In the genomic region with DNA sequence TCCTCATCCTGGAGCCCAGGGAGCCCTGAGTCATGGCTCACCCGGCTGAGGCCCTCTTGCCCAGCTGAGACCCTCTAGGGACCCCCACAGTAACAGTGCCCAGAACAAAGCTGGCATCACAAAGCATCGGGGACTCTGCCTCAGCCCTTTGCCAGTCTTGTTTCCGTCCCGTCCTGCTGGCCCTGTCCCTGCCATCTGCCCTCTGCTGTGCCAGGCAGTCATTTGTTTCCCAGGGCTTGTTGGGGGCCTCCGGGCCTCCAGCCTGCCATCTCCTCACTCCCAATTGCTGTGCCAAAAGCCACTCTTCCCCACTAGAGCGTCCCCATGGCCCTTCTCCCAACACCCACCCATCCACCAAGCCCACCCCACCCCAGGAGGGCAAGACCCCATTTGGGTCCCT, we compare ENCODE assay signal across 31 cellular contexts.
"Had no signal": no experiment of that assay in that cellular context is flagged by ENCODE, and none has a peak within 500 bp of the region (broad histone marks: within the 10 kb centered on the region; RNA-seq: fewer than 3 reads in every experiment).

No MANE protein-coding gene starts in this region.

- ATAC-seq: activated CD4-positive, CD25-positive, alpha-beta regulatory T cell treated with anti-CD3 and anti-CD28 coated beads, Interleukin-2, amount 50 U/mL, for 24 hours; activated naive CD4-positive, alpha-beta T cell treated with anti-CD3 and anti-CD28 coated beads, Interleukin-2, amount 50 U/mL, for 72 hours; activated T-cell treated with anti-CD3 and anti-CD28 coated beads, Interleukin-2, amount 50 U/mL, for 72 hours; mucosa of descending colon; stimulated activated naive B cell treated with anti-CD40 and anti-IgM and Interleukin-4, amounts not matched to agents 10 μg/mL and 1 μg/mL and 100 μg/mL, for 72 hours had no signal

- H2AFZ ChIP-seq: parathyroid adenoma had no signal

- H3K27ac ChIP-seq: ascending aorta, brain microvascular endothelial cell, epithelial cell of prostate, esophagus squamous epithelium, parathyroid adenoma, right atrium auricular region, stomach, thyroid gland, WERI-Rb-1 had no signal

- H3K27ac Mint-ChIP-seq: activated CD4-positive, alpha-beta memory T cell treated with anti-CD3 and anti-CD28 coated beads for 36 hours; activated T-cell treated with anti-CD3 and anti-CD28 coated beads, Interleukin-2, amount 50 U/mL, for 72 hours; dendritic cell treated with granulocyte-macrophage colony-stimulating factor and Interleukin-4, amounts not matched to agents 40 ng/mL and 50 ng/mL, for 4 days; stimulated activated naive B cell treated with anti-CD40 and anti-IgM and Interleukin-4, amounts not matched to agents 10 μg/mL and 1 μg/mL and 100 μg/mL, for 72 hours; T-helper 1 cell treated with Interleukin-12 subunit alpha and Interleukin-12 subunit beta and Interleukin-4 antibody, amounts not matched to agents 30 μg/mL and 1 μg/mL, for 36 hours had no signal

- H3K27me3 Mint-ChIP-seq: activated CD4-positive, alpha-beta memory T cell treated with anti-CD3 and anti-CD28 coated beads for 36 hours; dendritic cell treated with granulocyte-macrophage colony-stimulating factor and Interleukin-4, amounts not matched to agents 40 ng/mL and 50 ng/mL, for 4 days; stimulated activated naive B cell treated with anti-CD40 and anti-IgM and Interleukin-4, amounts not matched to agents 10 μg/mL and 1 μg/mL and 100 μg/mL, for 72 hours had no signal

- H3K4me3 Mint-ChIP-seq: activated CD4-positive, alpha-beta memory T cell treated with anti-CD3 and anti-CD28 coated beads for 36 hours; activated T-cell treated with anti-CD3 and anti-CD28 coated beads, Interleukin-2, amount 50 U/mL, for 72 hours; dendritic cell treated with granulocyte-macrophage colony-stimulating factor and Interleukin-4, amounts not matched to agents 40 ng/mL and 50 ng/mL, for 4 days; stimulated activated naive B cell treated with anti-CD40 and anti-IgM and Interleukin-4, amounts not matched to agents 10 μg/mL and 1 μg/mL and 100 μg/mL, for 72 hours; T-helper 1 cell treated with Interleukin-12 subunit alpha and Interleukin-12 subunit beta and Interleukin-4 antibody, amounts not matched to agents 30 μg/mL and 1 μg/mL, for 36 hours had no signal

- H3K4me1 ChIP-seq: ascending aorta, esophagus squamous epithelium, left ventricle myocardium inferior, parathyroid adenoma, right atrium auricular region, stomach, thyroid gland had no signal

- DNase-seq: activated CD4-positive, alpha-beta memory T cell treated with anti-CD3 and anti-CD28 coated beads for 36 hours; activated CD4-positive, alpha-beta T cell treated with anti-CD3 and anti-CD28 coated beads for 48 hours; activated naive CD4-positive, alpha-beta T cell; activated T-cell treated with anti-CD3 and anti-CD28 coated beads, Interleukin-2, amount 50 U/mL, for 72 hours; brain microvascular endothelial cell; effector CD4-positive, alpha-beta T cell; esophagus squamous epithelium; foreskin melanocyte; islet precursor cell; left ventricle myocardium inferior; mesendoderm; mucosa of descending colon; stimulated activated CD4-positive, alpha-beta T cell treated with anti-CD3 and anti-CD28 coated beads, Interleukin-1b, Interleukin-23, amount 100 ng/mL, for 48 hours; stimulated activated CD4-positive, alpha-beta T cell treated with anti-CD3 and anti-CD28 coated beads, Interleukin-4, amount 100 ng/mL, for 4 hours; stimulated activated CD8-positive, alpha-beta memory T cell treated with anti-CD3 and anti-CD28 coated beads, Interleukin-4, amount 100 ng/mL, for 48 hours; stimulated activated naive B cell treated with anti-CD40 and anti-IgM and Interleukin-4, amounts not matched to agents 10 μg/mL and 1 μg/mL and 100 μg/mL, for 72 hours; stomach; SW 1271; T1000; thyroid gland; WERI-Rb-1 had no signal

- H3K27me3 ChIP-seq: ascending aorta, brain microvascular endothelial cell, esophagus squamous epithelium, right atrium auricular region, stomach, thyroid gland had no signal

- H3K79me2 ChIP-seq: parathyroid adenoma had no signal

- H3K9ac ChIP-seq: parathyroid adenoma had no signal

- H3K4me3 ChIP-seq: ascending aorta, esophagus squamous epithelium, left ventricle myocardium inferior, lung, mucosa of descending colon, right atrium auricular region, smooth muscle cell, stomach, thyroid gland had no signal

- H3K9me3 ChIP-seq: ascending aorta, esophagus squamous epithelium, left ventricle myocardium inferior, mucosa of descending colon, right atrium auricular region, stomach, thyroid gland had no signal

- H3K9me3 Mint-ChIP-seq: activated CD4-positive, alpha-beta memory T cell treated with anti-CD3 and anti-CD28 coated beads for 36 hours; activated naive CD4-positive, alpha-beta T cell treated with anti-CD3 and anti-CD28 coated beads, Interleukin-2, amount 50 U/mL, for 72 hours; activated T-cell treated with anti-CD3 and anti-CD28 coated beads, Interleukin-2, amount 50 U/mL, for 72 hours; dendritic cell treated with granulocyte-macrophage colony-stimulating factor and Interleukin-4, amounts not matched to agents 40 ng/mL and 50 ng/mL, for 4 days; stimulated activated naive B cell treated with anti-CD40 and anti-IgM and Interleukin-4, amounts not matched to agents 10 μg/mL and 1 μg/mL and 100 μg/mL, for 72 hours; T-helper 1 cell treated with Interleukin-12 subunit alpha and Interleukin-12 subunit beta and Interleukin-4 antibody, amounts not matched to agents 30 μg/mL and 1 μg/mL, for 36 hours had no signal

- H3K4me1 Mint-ChIP-seq: stimulated activated naive B cell treated with anti-CD40 and anti-IgM and Interleukin-4, amounts not matched to agents 10 μg/mL and 1 μg/mL and 100 μg/mL, for 72 hours had no signal

- H3K4me2 ChIP-seq: smooth muscle cell had no signal
